28 cellular contexts compared by ENCODE assay signal in the genomic region with DNA sequence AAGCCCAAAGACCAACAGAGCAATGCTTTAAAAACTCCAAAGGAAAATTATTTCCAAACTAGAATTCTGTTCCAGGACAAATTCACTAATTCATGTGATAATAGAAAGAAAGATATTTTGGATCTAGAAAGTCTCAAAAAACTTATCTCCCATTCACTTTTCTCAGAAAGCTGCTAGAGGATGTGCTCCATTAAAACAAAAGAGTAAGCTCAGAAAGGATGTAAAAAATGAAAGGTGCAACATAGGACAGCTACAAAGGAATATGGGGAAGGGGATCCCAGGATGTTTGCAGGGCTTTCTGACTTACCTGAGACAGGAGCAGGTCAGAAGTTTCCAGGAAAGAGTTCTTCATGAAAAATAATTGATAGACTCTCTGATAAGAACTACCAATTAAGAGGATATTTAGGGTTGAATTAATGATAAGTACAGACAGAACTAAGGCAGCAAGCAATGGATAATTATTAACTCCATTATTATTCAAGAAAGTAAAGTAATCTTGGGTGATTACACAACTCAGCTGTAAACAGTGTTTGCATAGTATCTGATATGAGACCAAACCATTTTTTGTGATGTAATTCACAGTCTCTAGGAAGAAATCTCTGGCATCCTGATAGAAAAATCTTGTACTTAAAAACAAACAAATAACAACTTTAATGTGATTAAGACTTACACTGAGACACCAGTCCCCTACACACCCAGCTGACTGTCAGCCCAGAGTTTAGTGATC. TPM values are rescaled to one million over a fixed set of nuclear protein-coding genes. Genes with fewer than 3 reads are reported as not detected.
"Had no signal": no experiment of that assay in that cellular context is flagged by ENCODE, and none has a peak within 500 bp of the region (broad histone marks: within the 10 kb centered on the region; RNA-seq: fewer than 3 reads in every experiment).

No MANE protein-coding gene starts in this region.

- H3K9ac ChIP-seq: parathyroid adenoma had no signal

- ATAC-seq: esophagus mucosa; foreskin keratinocyte; left colon; naive thymus-derived CD4-positive, alpha-beta T cell; stimulated activated naive B cell treated with anti-CD40 and anti-IgM and Interleukin-4, amounts not matched to agents 10 μg/mL and 1 μg/mL and 100 μg/mL, for 72 hours; stimulated activated naive CD8-positive, alpha-beta T cell treated with anti-CD3 and anti-CD28 coated beads, Interleukin-15, amount 100 ng/mL, for 72 hours had no signal

- DNase-seq: effector memory CD4-positive, alpha-beta T cell; foreskin keratinocyte; head of caudate nucleus; left colon; naive thymus-derived CD4-positive, alpha-beta T cell; nephron progenitor cell; retina; right lobe of liver; stimulated activated CD4-positive, alpha-beta T cell treated with anti-CD3 and anti-CD28 coated beads, Interleukin-2, amount 100 ng/mL, for 24 hours; stimulated activated CD4-positive, alpha-beta T cell treated with anti-CD3 and anti-CD28 coated beads, Interleukin-4, amount 100 ng/mL, for 4 hours; stimulated activated naive B cell treated with anti-CD40 and anti-IgM and Interleukin-4, amounts not matched to agents 10 μg/mL and 1 μg/mL and 100 μg/mL, for 72 hours; stimulated activated naive CD8-positive, alpha-beta T cell treated with anti-CD3 and anti-CD28 coated beads, Interleukin-15, amount 100 ng/mL, for 72 hours; testis; transverse colon had no signal

- H3K9me3 ChIP-seq: prostate gland, right lobe of liver, testis, transverse colon had no signal

- H3K27me3 ChIP-seq: foreskin keratinocyte, hepatocyte, right lobe of liver, testis, transverse colon had no signal

- H3K36me3 ChIP-seq: prostate gland, right lobe of liver had no signal

- H3K79me2 ChIP-seq: hepatocyte, parathyroid adenoma had no signal

- FAIRE-seq: endometrium had no signal

- H3K27ac ChIP-seq: foreskin keratinocyte, hepatocyte, parathyroid adenoma, prostate gland, right lobe of liver, testis, transverse colon had no signal

- H3K4me3 ChIP-seq: hepatocyte, prostate gland, right lobe of liver, testis, transverse colon had no signal

- H3K4me1 ChIP-seq: foreskin keratinocyte, parathyroid adenoma, prostate gland, right lobe of liver, testis, transverse colon had no signal

- H2AFZ ChIP-seq: hepatocyte, parathyroid adenoma had no signal

RNA-seq across cellular contexts. Expression of a gene that starts 24.7 kb away (rescaled TPM):
- total RNA-seq: esophagus mucosa; foreskin keratinocyte; hepatocyte; kidney epithelial cell; left colon; liver; lung microvascular endothelial cell; mesenteric fat pad; mononuclear cell; naive thymus-derived CD4-positive, alpha-beta T cell; omental fat pad; prostate gland; right lobe of liver; skeletal muscle tissue; subcutaneous adipose tissue; transverse colon; urinary bladder had no signal
- polyA plus RNA-seq: foreskin keratinocyte; hepatocyte; naive thymus-derived CD4-positive, alpha-beta T cell; urinary bladder had no signal
